In genomic region chr4:10182446-10183424, GRCh38 we compare ENCODE assay signal across 25 cellular contexts.
DNase-seq lines count a peak whose midpoint lies in the region; ATAC-seq and TF ChIP-seq lines count a peak whose summit lies in the region.
"Had no signal": no experiment of that assay in that cellular context is flagged by ENCODE, and none has a peak within 500 bp of the region (broad histone marks: within the 10 kb centered on the region; RNA-seq: fewer than 3 reads in every experiment).

No MANE protein-coding gene starts in this region.

- intact Hi-C loops in activated CD4-positive, alpha-beta T cell treated with anti-CD3 and anti-CD28 coated beads for 36 hours (cut with DNase I, micrococcal nuclease), result no loop called here
- intact Hi-C loops in activated CD4-positive, alpha-beta memory T cell treated with anti-CD3 and anti-CD28 coated beads for 36 hours (cut with micrococcal nuclease), result loop anchor here (5.0 to 10.0 kb wide), 3 partner anchors 62 to 1302 kb away; no protein-coding TSS in a partner anchor

- no peak overlapping the region for H3K4me3 Mint-ChIP-seq in activated CD4-positive, alpha-beta T cell treated with anti-CD3 and anti-CD28 coated beads for 36 hours
- H3K4me3 Mint-ChIP-seq in activated CD4-positive, alpha-beta memory T cell treated with anti-CD3 and anti-CD28 coated beads for 36 hours, result no peak overlapping the region
- H3K4me3 Mint-ChIP-seq: dendritic cell treated with granulocyte-macrophage colony-stimulating factor and Interleukin-4, amounts not matched to agents 40 ng/mL and 50 ng/mL, for 4 days had no signal

- no peaks in the 10 kb centered on the region for H3K27me3 Mint-ChIP-seq in activated CD4-positive, alpha-beta T cell treated with anti-CD3 and anti-CD28 coated beads for 36 hours
- H3K27me3 Mint-ChIP-seq in activated CD4-positive, alpha-beta memory T cell treated with anti-CD3 and anti-CD28 coated beads for 36 hours, result no peaks in the 10 kb centered on the region
- H3K27me3 Mint-ChIP-seq: dendritic cell treated with granulocyte-macrophage colony-stimulating factor and Interleukin-4, amounts not matched to agents 40 ng/mL and 50 ng/mL, for 4 days had no signal

- CTCF ChIA-PET in activated CD4-positive, alpha-beta T cell treated with anti-CD3 and anti-CD28 coated beads for 36 hours (lab: Charles Lee), result interaction anchor here (1.3 to 1.6 kb wide), 2 partner anchors 12 to 22 kb away, joined by 3 to 5 read pairs; no protein-coding TSS in a partner anchor
- CTCF ChIA-PET in activated CD4-positive, alpha-beta memory T cell treated with anti-CD3 and anti-CD28 coated beads for 36 hours (lab: Charles Lee), result interaction anchor here (1.4 kb wide), 1 partner anchor 22 kb away, joined by 4 read pairs; no protein-coding TSS in a partner anchor

- POLR2A ChIA-PET in activated CD4-positive, alpha-beta T cell treated with anti-CD3 and anti-CD28 coated beads for 36 hours (lab: Charles Lee), result no interaction called here
- POLR2A ChIA-PET in activated CD4-positive, alpha-beta memory T cell treated with anti-CD3 and anti-CD28 coated beads for 36 hours (lab: Charles Lee), result no interaction called here

- H3K4me1 ChIP-seq in neutrophil (ENCODE audit: control insufficient read depth in 1 of 2, insufficient read depth in 1 of 2, low read depth in 1 of 2, low read length in 1 of 2), result peaks cover 50 to 52% of the 10 kb centered on the region in 2 experiments
- H3K4me1 ChIP-seq: A549, right lobe of liver, stomach, upper lobe of right lung had no signal

- peak overlapping the region in 1 of 2 experiments; percentile 36 for H3K4me3 ChIP-seq in neutrophil (ENCODE audit: low read depth in 1 of 2, low read length in 1 of 2)
- H3K4me3 ChIP-seq: A549, BLaER1, cardiac muscle cell, GM12878, lower lobe of right lung, right lobe of liver, SK-N-MC, stomach, upper lobe of right lung had no signal

- H3K27ac ChIP-seq in neutrophil, result peak overlapping the region; percentile 92
- H3K27ac ChIP-seq: A549, BLaER1, cardiac muscle cell, foreskin keratinocyte, right lobe of liver, SK-N-MC, upper lobe of right lung had no signal

- peak; percentile 9 for ATAC-seq in activated CD4-positive, alpha-beta T cell treated with anti-CD3 and anti-CD28 coated beads for 36 hours
- ATAC-seq in GM18519 (IDR thresholded peaks at IDR 0.05; ENCODE audit: low FRiP score, unreplicated experiment), result no peak
- ATAC-seq in HG02852 (IDR thresholded peaks at IDR 0.05; ENCODE audit: unreplicated experiment), result no peak
- no peak for ATAC-seq in GM19397 (IDR thresholded peaks at IDR 0.05; ENCODE audit: unreplicated experiment)
- ATAC-seq: A549, GM12878, lower lobe of right lung, right lobe of liver, upper lobe of right lung had no signal

- H3K9me3 Mint-ChIP-seq in activated CD4-positive, alpha-beta T cell treated with anti-CD3 and anti-CD28 coated beads for 36 hours (ENCODE audit: low read depth), result no peaks in the 10 kb centered on the region
- H3K9me3 Mint-ChIP-seq in activated CD4-positive, alpha-beta memory T cell treated with anti-CD3 and anti-CD28 coated beads for 36 hours, result no peaks in the 10 kb centered on the region
- H3K9me3 Mint-ChIP-seq: dendritic cell treated with granulocyte-macrophage colony-stimulating factor and Interleukin-4, amounts not matched to agents 40 ng/mL and 50 ng/mL, for 4 days had no signal

- H3K27ac Mint-ChIP-seq in activated CD4-positive, alpha-beta T cell treated with anti-CD3 and anti-CD28 coated beads for 36 hours, result no peak overlapping the region
- H3K27ac Mint-ChIP-seq in activated CD4-positive, alpha-beta memory T cell treated with anti-CD3 and anti-CD28 coated beads for 36 hours, result peak overlapping the region; percentile 16

- no peak for TF ChIP-seq CTCF in neutrophil (IDR thresholded peaks at IDR 0.05)

- H3K27me3 ChIP-seq in neutrophil, result no peaks in the 10 kb centered on the region
- H3K27me3 ChIP-seq: BLaER1, cardiac muscle cell, foreskin keratinocyte, right lobe of liver, stomach, upper lobe of right lung had no signal

- no peaks in the 10 kb centered on the region for H3K36me3 ChIP-seq in neutrophil
- H3K36me3 ChIP-seq: BLaER1, cardiac muscle cell, lower lobe of right lung, right lobe of liver, stomach, upper lobe of right lung had no signal

- H3K9me3 ChIP-seq in neutrophil, result no peaks in the 10 kb centered on the region
- H3K9me3 ChIP-seq: A549, BLaER1, lower lobe of right lung, right lobe of liver, stomach, upper lobe of right lung had no signal

- peak; percentile 38 for DNase-seq in activated CD4-positive, alpha-beta T cell treated with anti-CD3 and anti-CD28 coated beads for 36 hours
- no peak for DNase-seq in activated CD4-positive, alpha-beta T cell treated with anti-CD3 and anti-CD28 coated beads, Interleukin-2, amount 50 U/mL, for 1 hour
- peak in 71 of 76 experiments; percentile 15 to 87 (median 57) for DNase-seq in HUDEP-2 (lab: John Stamatoyannopoulos, UW; ENCODE audit: unreplicated experiment in 76 of 76)
- DNase-seq in activated CD4-positive, alpha-beta memory T cell treated with anti-CD3 and anti-CD28 coated beads for 36 hours, result peak; percentile 48
- DNase-seq: amygdala, foreskin keratinocyte, H7, hippocampal formation, islet precursor cell, lower lobe of right lung, NCI-H1694, right lobe of liver, stomach, T1000, upper lobe of right lung had no signal

- peaks cover 31% of the 10 kb centered on the region for H3K4me1 Mint-ChIP-seq in activated CD4-positive, alpha-beta T cell treated with anti-CD3 and anti-CD28 coated beads for 36 hours
- peaks cover 34% of the 10 kb centered on the region for H3K4me1 Mint-ChIP-seq in activated CD4-positive, alpha-beta memory T cell treated with anti-CD3 and anti-CD28 coated beads for 36 hours (ENCODE audit: low read depth)

- peaks cover 3% of the 10 kb centered on the region for H3K36me3 Mint-ChIP-seq in activated CD4-positive, alpha-beta T cell treated with anti-CD3 and anti-CD28 coated beads for 36 hours (ENCODE audit: low read depth)
- no peaks in the 10 kb centered on the region for H3K36me3 Mint-ChIP-seq in activated CD4-positive, alpha-beta memory T cell treated with anti-CD3 and anti-CD28 coated beads for 36 hours
